Comparison of ENCODE assay signal across 8 cellular contexts in genomic region chr12:120229583-120230325, GRCh38. TPM values are rescaled to one million over a fixed set of nuclear protein-coding genes. Genes with fewer than 3 reads are reported as not detected.
A peak's percentile ranks its signal among the peaks of the same experiment; 100 is the strongest.
DNase-seq lines count a peak whose midpoint lies in the region; ATAC-seq and TF ChIP-seq lines count a peak whose summit lies in the region.

No MANE protein-coding gene starts in this region.

- intact Hi-C loops in dorsolateral prefrontal cortex (cut with DNase I): no loop called here
- intact Hi-C loops in naive thymus-derived CD4-positive, alpha-beta T cell (cut with micrococcal nuclease): loop anchor here in 1 of 2 donors (2.0 kb wide), 1 partner anchor 29 kb away; the partner anchor contains the start of gene RPLP0

- H3K27me3 ChIP-seq in BLaER1 treated with 17β-estradiol and CSF1 and Interleukin-3, amounts not matched to agents 10 nM and 100 nM: no peaks in the 10 kb centered on the region
- H3K27me3 ChIP-seq in dorsolateral prefrontal cortex: no peaks in the 10 kb centered on the region
- no peaks in the 10 kb centered on the region for H3K27me3 ChIP-seq in naive thymus-derived CD4-positive, alpha-beta T cell (ENCODE audit: control insufficient read depth in 2 of 2, insufficient read depth in 2 of 2, low read length in 2 of 2)

- H3K4me1 Mint-ChIP-seq in naive thymus-derived CD4-positive, alpha-beta T cell: peaks cover 69 to 98% (median 94%) of the 10 kb centered on the region in 7 donors

- peak overlapping the region in 7 of 10 donors; percentile 23 to 89 (median 56) for H3K4me3 Mint-ChIP-seq in naive thymus-derived CD4-positive, alpha-beta T cell

- peaks cover 87 to 100% (median 96%) of the 10 kb centered on the region in 10 experiments for H3K4me1 ChIP-seq in BLaER1 treated with 17β-estradiol and CSF1 and Interleukin-3, amounts not matched to agents 10 nM and 100 nM
- peaks cover 57 to 77% of the 10 kb centered on the region in 2 donors for H3K4me1 ChIP-seq in naive thymus-derived CD4-positive, alpha-beta T cell (ENCODE audit: control insufficient read depth in 2 of 2, insufficient read depth in 2 of 2, low read length in 2 of 2)

- H3K27me3 Mint-ChIP-seq in naive thymus-derived CD4-positive, alpha-beta T cell: no peaks in the 10 kb centered on the region

- CTCF ChIA-PET in naive thymus-derived CD4-positive, alpha-beta T cell (lab: Charles Lee): interaction anchor here (0.6 to 8.9 kb wide), 9 partner anchors 8 to 72 kb away, joined by 3 to 286 read pairs (median 21); partner anchors contain the start of genes PXN, RNU4-1, RPLP0 and SIRT4

- no peak for TF ChIP-seq CTCF in dorsolateral prefrontal cortex (IDR thresholded peaks at IDR 0.05 in 54 of 56, conservative IDR thresholded peaks at IDR 0.05 in 2 of 56; ENCODE audit: low read depth in 1 of 56, partially characterized antibody in 56 of 56)

- peak overlapping the region; percentile 43 to 88 (median 86) for H3K27ac ChIP-seq in BLaER1 treated with 17β-estradiol and CSF1 and Interleukin-3, amounts not matched to agents 10 nM and 100 nM
- H3K27ac ChIP-seq in dorsolateral prefrontal cortex: peak overlapping the region in 49 of 59 donors; percentile 9 to 94 (median 69)
- peak overlapping the region; percentile 61 for H3K27ac ChIP-seq in naive thymus-derived CD4-positive, alpha-beta T cell (ENCODE audit: low read depth, low read length)

- peak overlapping the region; percentile 86 to 97 (median 95) for H3K4me2 ChIP-seq in BLaER1 treated with 17β-estradiol and CSF1 and Interleukin-3, amounts not matched to agents 10 nM and 100 nM

- ATAC-seq in naive thymus-derived CD4-positive, alpha-beta T cell: no peak

- peaks cover under 1 to 41% (median 26%) of the 10 kb centered on the region in 11 experiments; a peak in 17 of 22 replicates for H4K20me1 ChIP-seq in BLaER1 treated with 17β-estradiol and CSF1 and Interleukin-3, amounts not matched to agents 10 nM and 100 nM

- H3K9me3 ChIP-seq in BLaER1 treated with 17β-estradiol and CSF1 and Interleukin-3, amounts not matched to agents 10 nM and 100 nM (replicated peaks in 1 of 11): no peaks in the 10 kb centered on the region
- no peaks in the 10 kb centered on the region for H3K9me3 ChIP-seq in naive thymus-derived CD4-positive, alpha-beta T cell (ENCODE audit: control insufficient read depth in 2 of 3, low read length in 3 of 3)

- H3K4me3 ChIP-seq in BLaER1 treated with 17β-estradiol and CSF1 and Interleukin-3, amounts not matched to agents 10 nM and 100 nM: peak overlapping the region in 4 of 10 experiments; percentile 22 to 37 (median 30); a peak in 6 of 20 replicates
- peak overlapping the region in 1 of 59 donors; percentile 33 for H3K4me3 ChIP-seq in dorsolateral prefrontal cortex
- H3K4me3 ChIP-seq in naive thymus-derived CD4-positive, alpha-beta T cell (ENCODE audit: low read length): peak overlapping the region; percentile 14

- POLR2A ChIA-PET in naive thymus-derived CD4-positive, alpha-beta T cell (lab: Charles Lee): interaction anchor here (0.6 to 9.6 kb wide), 7 partner anchors 10 to 1362 kb away, joined by 3 to 215 read pairs (median 62); partner anchors contain the start of genes PXN, RNU4-1, RNU4-2 and RPLP0

- H3K9me3 Mint-ChIP-seq in naive thymus-derived CD4-positive, alpha-beta T cell: no peaks in the 10 kb centered on the region

- H3K36me3 ChIP-seq in BLaER1 treated with 17β-estradiol and CSF1 and Interleukin-3, amounts not matched to agents 10 nM and 100 nM: peaks cover 0 to 13% (median 0%) of the 10 kb centered on the region in 11 experiments; a peak in 6 of 22 replicates
- peaks cover 0 to 17% (median 10%) of the 10 kb centered on the region in 3 experiments for H3K36me3 ChIP-seq in naive thymus-derived CD4-positive, alpha-beta T cell (ENCODE audit: control insufficient read depth in 2 of 3, insufficient read depth in 3 of 3, low read length in 3 of 3)

- DNase-seq in NCI-H69 (lab: John Stamatoyannopoulos, UW) (peak; percentile 59), dorsolateral prefrontal cortex (no peak), cerebellum (ENCODE audit: low spot score) (no peak), NCI-H774 (lab: John Stamatoyannopoulos, UW) (no peak), DMS114 treated with DMSO at 0.1 percent for 48 hours (lab: John Stamatoyannopoulos, UW; ENCODE audit: unreplicated experiment) (no peak), dedifferentiated amniotic fluid mesenchymal stem cell (ENCODE audit: extremely low spot score) (no peak)
- no peak for DNase-seq in naive thymus-derived CD4-positive, alpha-beta T cell

- H3K9ac ChIP-seq in BLaER1 treated with 17β-estradiol and CSF1 and Interleukin-3, amounts not matched to agents 10 nM and 100 nM: peak overlapping the region; percentile 38 to 81 (median 69); a peak in 19 of 22 replicates

- H3K27ac Mint-ChIP-seq in naive thymus-derived CD4-positive, alpha-beta T cell: peak overlapping the region; percentile 51 to 97 (median 90)

- H3K36me3 Mint-ChIP-seq in naive thymus-derived CD4-positive, alpha-beta T cell: peaks cover 0 to 3% (median 0%) of the 10 kb centered on the region in 5 donors

RNA-seq across cellular contexts. Expression of gene RPLP0, which starts 28.8 kb away (rescaled TPM):
- total RNA-seq in dorsolateral prefrontal cortex: 100 to 1,000 TPM; 199 to 446 (median 270) TPM
- 1,000 to 10,000 TPM; 1,375 to 2,107 (median 1,573) TPM for total RNA-seq in naive thymus-derived CD4-positive, alpha-beta T cell
- 1,000 to 10,000 TPM; 1,871 to 2,384 TPM for polyA plus RNA-seq in naive thymus-derived CD4-positive, alpha-beta T cell
- total RNA-seq in cerebellum: 1,131 TPM

RNA-seq across cellular contexts. Expression of gene GCN1, which starts 35.2 kb away (rescaled TPM):
- total RNA-seq in dorsolateral prefrontal cortex (100 to 1,000 TPM in 2 of 120 experiments, 10 to 100 TPM in 118; 44.5 to 107 (median 69.9) TPM), cerebellum (73.6 TPM)
- total RNA-seq in naive thymus-derived CD4-positive, alpha-beta T cell: 100 to 1,000 TPM in 4 of 5 experiments, 10 to 100 TPM in 1; 90.6 to 142 (median 132) TPM
- polyA plus RNA-seq in naive thymus-derived CD4-positive, alpha-beta T cell: 10 to 100 TPM; 20.3 to 36.4 TPM

RNA-seq across cellular contexts. Expression of gene PXN, which starts 35.8 kb away (rescaled TPM):
- total RNA-seq in dorsolateral prefrontal cortex (10 to 100 TPM; 15.7 to 57.9 (median 32.8) TPM), cerebellum (7.9 TPM)
- total RNA-seq in naive thymus-derived CD4-positive, alpha-beta T cell: 100 to 1,000 TPM; 103 to 202 (median 158) TPM
- polyA plus RNA-seq in naive thymus-derived CD4-positive, alpha-beta T cell: 100 to 1,000 TPM in 1 of 2 donors, 10 to 100 TPM in 1; 84.3 to 114 TPM
